Comparison of ENCODE assay signal across 8 cellular contexts in genomic region chr7:24971333-24972165, GRCh38. TPM values are rescaled to one million over a fixed set of nuclear protein-coding genes. Genes with fewer than 3 reads are reported as not detected.
DNase-seq lines count a peak whose midpoint lies in the region; ATAC-seq and TF ChIP-seq lines count a peak whose summit lies in the region.

No MANE protein-coding gene starts in this region.

- ATAC-seq in DND-41 (ENCODE audit: insufficient read depth, low read depth), result peak; percentile 80
- ATAC-seq in GM21786 (IDR thresholded peaks at IDR 0.05; ENCODE audit: unreplicated experiment), result no peak

- H3K4me2 ChIP-seq in DND-41 (ENCODE audit: insufficient read depth, low read length) (peak overlapping the region; percentile 50; the same call in 1 of the 2 replicates), Karpas-422 (ENCODE audit: low read depth, low read length, poor library complexity, severe bottlenecking) (no peak overlapping the region)

- TF ChIP-seq EP300 in ovary (IDR thresholded peaks at IDR 0.05), result no peak

- TF ChIP-seq CTCF in DND-41 (IDR thresholded peaks at IDR 0.05; ENCODE audit: borderline replicate concordance, extremely low read depth, low read length, poor library complexity, severe bottlenecking) (no peak), brain (conservative IDR thresholded peaks at IDR 0.05) (no peak), ovary (IDR thresholded peaks at IDR 0.05) (no peak)

- H3K9ac ChIP-seq in DND-41 (ENCODE audit: low read depth, low read length), result no peak overlapping the region
- H3K9ac ChIP-seq in Karpas-422 (ENCODE audit: low read length), result no peak overlapping the region

- intact Hi-C loops in ovary (cut with DNase I), result no loop called here

- H3K36me3 Mint-ChIP-seq in brain, result no peaks in the 10 kb centered on the region

- peak overlapping the region in 4 of 5 experiments; percentile 31 to 82 (median 78) for H3K27ac Mint-ChIP-seq in brain

- H3K4me3 ChIP-seq in DND-41 (ENCODE audit: low read depth in 1 of 2, low read length in 2 of 2) (no peak overlapping the region), Karpas-422 (ENCODE audit: low read length) (no peak overlapping the region), ovary (no peak overlapping the region)

- no peaks in the 10 kb centered on the region for H3K9me3 ChIP-seq in DND-41 (ENCODE audit: insufficient read depth, low read length, severe bottlenecking)
- H3K9me3 ChIP-seq in Karpas-422 (ENCODE audit: low read length), result no peaks in the 10 kb centered on the region
- H3K9me3 ChIP-seq in ovary, result no peaks in the 10 kb centered on the region

- peaks cover 0 to 3% (median 0%) of the 10 kb centered on the region in 5 experiments for H3K9me3 Mint-ChIP-seq in brain

- H2AFZ ChIP-seq in DND-41 (ENCODE audit: low read depth, low read length) (no peak overlapping the region), Karpas-422 (ENCODE audit: low read length) (no peak overlapping the region)

- H3K27ac ChIP-seq in DND-41 (ENCODE audit: low read length), result peak overlapping the region; percentile 46; the same call in 1 of the 2 replicates
- peak overlapping the region; percentile 71 for H3K27ac ChIP-seq in Karpas-422 (ENCODE audit: low read length)
- H3K27ac ChIP-seq in ovary, result no peak overlapping the region

- H3K79me2 ChIP-seq in DND-41 (ENCODE audit: insufficient read depth, low read length) (peaks cover 84% of the 10 kb centered on the region), Karpas-422 (ENCODE audit: low read length) (peaks cover 100% of the 10 kb centered on the region)

- no peaks in the 10 kb centered on the region for H3K27me3 Mint-ChIP-seq in brain

- H3K4me1 ChIP-seq in DND-41 (ENCODE audit: insufficient read depth, low read length), result peaks cover 66% of the 10 kb centered on the region
- peaks cover 98% of the 10 kb centered on the region for H3K4me1 ChIP-seq in Karpas-422 (ENCODE audit: low read length)
- no peaks in the 10 kb centered on the region for H3K4me1 ChIP-seq in ovary (ENCODE audit: insufficient read depth)

- H3K4me3 Mint-ChIP-seq in brain, result peak overlapping the region in 1 of 5 experiments; percentile 44

- DNase-seq in DND-41, result peak; percentile 59
- DNase-seq in Karpas-422, result no peak
- peak; percentile 96 for DNase-seq in non-pigmented ciliary epithelial cell (ENCODE audit: low read depth)
- no peak for DNase-seq in occipital lobe (lab: John Stamatoyannopoulos, UW)
- DNase-seq in cerebellar cortex (ENCODE audit: low spot score), result no peak
- DNase-seq in ovary, result no peak

- H3K9me2 ChIP-seq in Karpas-422 (replicated peaks; ENCODE audit: insufficient read depth, low read length), result no peaks in the 10 kb centered on the region

- H3K36me3 ChIP-seq in DND-41 (ENCODE audit: insufficient read depth, low read length) (no peaks in the 10 kb centered on the region), Karpas-422 (ENCODE audit: insufficient read depth, low read length) (peaks cover 12% of the 10 kb centered on the region; the same call in 1 of the 2 replicates), ovary (no peaks in the 10 kb centered on the region)

- H3K27me3 ChIP-seq in DND-41 (ENCODE audit: insufficient read depth, low read length, poor library complexity), result no peaks in the 10 kb centered on the region
- no peaks in the 10 kb centered on the region for H3K27me3 ChIP-seq in Karpas-422 (ENCODE audit: low read length)
- no peaks in the 10 kb centered on the region for H3K27me3 ChIP-seq in ovary

- WGBS in ovary, 3 donors, result 80 to 87% (median 84%) methylated on average over 9 of the region's 9 CpGs

- H4K20me1 ChIP-seq in DND-41 (ENCODE audit: insufficient read depth, low read length), result peaks cover 44% of the 10 kb centered on the region
- peaks cover 79% of the 10 kb centered on the region for H4K20me1 ChIP-seq in Karpas-422 (ENCODE audit: insufficient read depth, low read depth, low read length)

- H3K4me1 Mint-ChIP-seq in brain, result peaks cover 42% of the 10 kb centered on the region

- no peak for TF ChIP-seq POLR2A in ovary (IDR thresholded peaks at IDR 0.05)

RNA-seq across cellular contexts. Expression of gene OSBPL3, which starts 8.4 kb away (rescaled TPM):
- total RNA-seq in Karpas-422 (2014; rRNA removed; shearing (Covaris generic); ENCODE audit: low replicate concordance), result 120 and 149 TPM in 2 replicates
- polyA plus RNA-seq in brain (ENCODE audit: insufficient read depth, low read depth, low replicate concordance) (11.7 TPM), ovary (10 to 100 TPM in 1 of 2 donors, 1 to 10 TPM in 1; 6.0 to 11.3 TPM)
- total RNA-seq in occipital lobe (7.3 TPM), ovary (10 to 100 TPM in 6 of 7 donors, 1 to 10 TPM in 1; 8.4 to 29.1 (median 13.7) TPM)

Comparison
In these comparisons a context has a peak if more than half of its experiments do, and no peak if none do; other contexts are left out.
1. DNase-seq: peak in DND-41 (single experiment) and non-pigmented ciliary epithelial cell (single experiment); none in Karpas-422 (single experiment), occipital lobe (single experiment), cerebellar cortex (single experiment) and ovary (0 of 5).
2. H3K27ac ChIP-seq: peak in DND-41 (single experiment) and Karpas-422 (single experiment); none in ovary (0 of 2).